In the genomic region with DNA sequence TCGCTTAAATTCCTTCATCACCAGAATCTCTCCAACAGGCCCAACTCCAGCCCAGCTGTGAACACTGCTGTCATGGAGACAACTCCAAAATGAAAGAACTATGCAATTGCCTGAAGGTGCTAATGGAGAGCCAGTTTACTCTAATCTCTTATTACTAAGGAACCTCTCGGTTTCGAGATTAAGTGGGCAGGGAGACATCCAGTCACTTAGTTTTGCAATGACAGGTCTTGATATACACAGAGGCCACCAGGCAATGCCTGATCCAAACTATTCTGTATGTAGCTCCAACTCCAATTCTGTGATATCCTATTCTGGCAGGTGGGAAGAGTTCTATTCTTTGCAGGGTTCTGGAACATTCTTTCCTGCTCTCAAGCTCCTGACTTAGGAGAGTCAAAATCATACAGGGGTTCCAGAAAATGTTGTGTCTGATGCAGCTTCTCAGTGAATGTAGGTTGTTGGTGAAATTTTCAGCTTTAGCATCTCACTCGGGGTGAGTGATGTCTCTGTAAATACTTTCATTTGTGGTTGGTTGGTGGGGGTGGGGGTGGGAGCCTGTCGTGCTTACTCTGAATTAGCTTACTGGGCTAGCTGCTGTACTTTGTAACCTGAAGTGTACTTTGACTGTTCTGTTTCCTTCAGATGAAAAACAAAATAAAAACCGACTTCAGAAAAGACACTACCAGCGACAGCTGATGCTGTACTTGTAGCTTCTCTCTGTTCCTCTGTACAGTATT, we compare ENCODE assay signal across 12 cellular contexts.
DNase-seq lines count a peak whose midpoint lies in the region; ATAC-seq and TF ChIP-seq lines count a peak whose summit lies in the region.
"Had no signal": no experiment of that assay in that cellular context is flagged by ENCODE, and none has a peak within 500 bp of the region (broad histone marks: within the 10 kb centered on the region; RNA-seq: fewer than 3 reads in every experiment).

No MANE protein-coding gene starts in this region.

- no peak overlapping the region for H2BK15ac ChIP-seq in H9 (ENCODE audit: low read depth, low read length)

- no peak overlapping the region for H2BK120ac ChIP-seq in H9 (ENCODE audit: low read depth, low read length, poor library complexity, severe bottlenecking)

- H4K5ac ChIP-seq in H9 (ENCODE audit: insufficient read length, low read depth, low read length) = no peak overlapping the region

- H4K8ac ChIP-seq in H9 (replicated peaks; ENCODE audit: insufficient read length, low read depth, low read length) = no peak overlapping the region

- H3K4me1 ChIP-seq in H9 (ENCODE audit: insufficient read depth, low read length) = no peaks in the 10 kb centered on the region
- H3K4me1 ChIP-seq: pancreas, uterus had no signal

- peaks cover 3% of the 10 kb centered on the region for H3K36me3 Mint-ChIP-seq in T-helper 2 cell treated with Interferon-gamma antibody and Interleukin-4, amounts not matched to agents 5 μg/mL and 100 μg/mL, for 36 hours (ENCODE audit: low read depth)
- no peaks in the 10 kb centered on the region for H3K36me3 Mint-ChIP-seq in H9 (ENCODE audit: insufficient read depth in 1 of 3, low read depth in 3 of 3)

- no peak overlapping the region for H3K23ac ChIP-seq in H9 (ENCODE audit: insufficient read length, low read depth, low read length)

- no peaks in the 10 kb centered on the region for H3K27me3 Mint-ChIP-seq in T-helper 2 cell treated with Interferon-gamma antibody and Interleukin-4, amounts not matched to agents 5 μg/mL and 100 μg/mL, for 36 hours (ENCODE audit: low read depth)
- H3K27me3 Mint-ChIP-seq in H9 (ENCODE audit: low read depth) = no peaks in the 10 kb centered on the region

- H3K27ac Mint-ChIP-seq in T-helper 2 cell treated with Interferon-gamma antibody and Interleukin-4, amounts not matched to agents 5 μg/mL and 100 μg/mL, for 36 hours = peak overlapping the region; percentile 90
- no peak overlapping the region for H3K27ac Mint-ChIP-seq in H9

- no peak overlapping the region for H3K18ac ChIP-seq in H9 (ENCODE audit: insufficient read length, low read depth, low read length)

- no peaks in the 10 kb centered on the region for H4K20me1 ChIP-seq in H9 (ENCODE audit: control insufficient read depth, insufficient read depth, insufficient read length)

- no peak overlapping the region for H3K4ac ChIP-seq in H9 (ENCODE audit: low read depth, low read length)

- H3K9ac ChIP-seq in H9 (ENCODE audit: extremely low read depth, insufficient read length, low read length) = no peak overlapping the region

- TF ChIP-seq CTCF in H9 (conservative IDR thresholded peaks at IDR 0.05) = no peak

- no peaks in the 10 kb centered on the region for H3K79me1 ChIP-seq in H9 (ENCODE audit: insufficient read depth, low read depth, low read length, poor library complexity, severe bottlenecking)

- H3K27me3 ChIP-seq in H9 (ENCODE audit: insufficient read depth, low read length) = no peaks in the 10 kb centered on the region
- H3K27me3 ChIP-seq: dorsolateral prefrontal cortex, pancreas, uterus had no signal

- H2BK12ac ChIP-seq in H9 (ENCODE audit: insufficient read length, low read depth, low read length) = no peak overlapping the region

- H2BK5ac ChIP-seq in H9 (ENCODE audit: insufficient read length, low read length) = no peak overlapping the region

- no CpG with 5 or more reads among the region's 7 CpGs for WGBS in H9 (ENCODE audit: extremely low coverage, insufficient read length, low lambda C conversion rate)

- no peak overlapping the region for H2BK20ac ChIP-seq in H9 (ENCODE audit: low read depth, low read length, poor library complexity, severe bottlenecking)

- H3K9me3 ChIP-seq in H9 (ENCODE audit: control insufficient read depth, low read depth, low read length) = no peaks in the 10 kb centered on the region
- H3K9me3 ChIP-seq: pancreas, uterus had no signal

- no peak overlapping the region for H4K91ac ChIP-seq in H9 (ENCODE audit: insufficient read length, low read depth, low read length)

- H3K27ac ChIP-seq in H9 (ENCODE audit: insufficient read length, low read depth, low read length) = no peak overlapping the region
- H3K27ac ChIP-seq: pancreas, uterus had no signal

- no peak overlapping the region for H3K4me2 ChIP-seq in H9 (ENCODE audit: insufficient read depth, insufficient read length, low read length)

- peak overlapping the region; percentile 66 for H3K4me3 Mint-ChIP-seq in T-helper 2 cell treated with Interferon-gamma antibody and Interleukin-4, amounts not matched to agents 5 μg/mL and 100 μg/mL, for 36 hours
- no peak overlapping the region for H3K4me3 Mint-ChIP-seq in H9

- no peaks in the 10 kb centered on the region for H3K23me2 ChIP-seq in H9 (ENCODE audit: insufficient read length, low read depth, low read length, poor library complexity, severe bottlenecking)

- H3T11ph ChIP-seq in H9 (ENCODE audit: low read length) = no peak overlapping the region

- intact Hi-C loops in left ventricle myocardium superior (cut with micrococcal nuclease) = no loop called here
- intact Hi-C loops in cardiac septum (cut with DNase I) = no loop called here

- ATAC-seq in left ventricle myocardium superior (peak; percentile 38), HG02884 (IDR thresholded peaks at IDR 0.05; ENCODE audit: unreplicated experiment) (peak; percentile 50), HG03196 (IDR thresholded peaks at IDR 0.05; ENCODE audit: unreplicated experiment) (no peak)
- peak; percentile 69 for ATAC-seq in stimulated activated naive CD8-positive, alpha-beta T cell treated with anti-CD3 and anti-CD28 coated beads, Interleukin-15, Interleukin-2, amounts not matched to agents 100 U/mL and 50 U/mL, for 24 hours
- ATAC-seq: pancreas had no signal

- no peak overlapping the region for H3K56ac ChIP-seq in H9 (ENCODE audit: insufficient read length, low read depth, low read length)

- no peak overlapping the region for H2AFZ ChIP-seq in H9 (ENCODE audit: low read length)

- DNase-seq in left ventricle myocardium superior (no peak), cardiac septum (ENCODE audit: low spot score) (no peak), C1 segment of cervical spinal cord (lab: John Stamatoyannopoulos, UW) (no peak), H9 (no peak)
- DNase-seq in T-helper 2 cell treated with Interferon-gamma antibody and Interleukin-4, amounts not matched to agents 5 μg/mL and 100 μg/mL, for 36 hours (ENCODE audit: low spot score) = peak; percentile 62
- no peak for DNase-seq in stimulated activated naive CD8-positive, alpha-beta T cell treated with anti-CD3 and anti-CD28 coated beads, Interleukin-15, Interleukin-2, amounts not matched to agents 100 U/mL and 50 U/mL, for 24 hours
- DNase-seq: dorsolateral prefrontal cortex, pancreas, T1000, uterus had no signal

- peaks cover 8% of the 10 kb centered on the region for H3K9me3 Mint-ChIP-seq in T-helper 2 cell treated with Interferon-gamma antibody and Interleukin-4, amounts not matched to agents 5 μg/mL and 100 μg/mL, for 36 hours
- no peaks in the 10 kb centered on the region for H3K9me3 Mint-ChIP-seq in H9

- no peak overlapping the region for H2AK5ac ChIP-seq in H9 (ENCODE audit: insufficient read length, low read length)

- no peak overlapping the region for H3K14ac ChIP-seq in H9 (ENCODE audit: insufficient read depth, low read length)

- peaks cover 46% of the 10 kb centered on the region for H3K4me1 Mint-ChIP-seq in T-helper 2 cell treated with Interferon-gamma antibody and Interleukin-4, amounts not matched to agents 5 μg/mL and 100 μg/mL, for 36 hours (ENCODE audit: low read depth)
- peaks cover 4 to 5% of the 10 kb centered on the region in 2 experiments; a peak in 2 of 4 replicates for H3K4me1 Mint-ChIP-seq in H9

- no peaks in the 10 kb centered on the region for H3K79me2 ChIP-seq in H9 (ENCODE audit: insufficient read depth, low read length)
